Comparison of ENCODE assay signal across 1 cellular context in genomic region chr21:23496729-23497128, GRCh38.
TF ChIP-seq lines count a peak whose summit lies in the region.

No MANE protein-coding gene starts in this region.

TF ChIP-seq in GM23338, 12 proteins besides CTCF, POLR2A, EP300 and RAD21 (continued from another document):
- TF ChIP-seq ZNF462 (CRISPR knock-in tag; IDR thresholded peaks at IDR 0.05) (no peak), POLR2AphosphoS5 (IDR thresholded peaks at IDR 0.05; ENCODE audit: low read depth) (no peak), ZNF114 (CRISPR knock-in tag; IDR thresholded peaks at IDR 0.05) (no peak)
TF ChIP-seq in GM23338: peak in this region for 0.
